Comparison of ENCODE assay signal across 1 cellular context in genomic region chr2:48596751-48597150, GRCh38. TPM values are rescaled to one million over a fixed set of nuclear protein-coding genes. Genes with fewer than 3 reads are reported as not detected.
"Had no signal": no experiment of that assay in that cellular context is flagged by ENCODE, and none has a peak within 500 bp of the region (broad histone marks: within the 10 kb centered on the region; RNA-seq: fewer than 3 reads in every experiment).

No MANE protein-coding gene starts in this region.

RNA-seq across cellular contexts. Expression of gene GTF2A1L, which starts 20.9 kb away (rescaled TPM):
- total RNA-seq: MCF 10A had no signal
